Comparison of ENCODE assay signal across 2 cellular contexts in the genomic region with DNA sequence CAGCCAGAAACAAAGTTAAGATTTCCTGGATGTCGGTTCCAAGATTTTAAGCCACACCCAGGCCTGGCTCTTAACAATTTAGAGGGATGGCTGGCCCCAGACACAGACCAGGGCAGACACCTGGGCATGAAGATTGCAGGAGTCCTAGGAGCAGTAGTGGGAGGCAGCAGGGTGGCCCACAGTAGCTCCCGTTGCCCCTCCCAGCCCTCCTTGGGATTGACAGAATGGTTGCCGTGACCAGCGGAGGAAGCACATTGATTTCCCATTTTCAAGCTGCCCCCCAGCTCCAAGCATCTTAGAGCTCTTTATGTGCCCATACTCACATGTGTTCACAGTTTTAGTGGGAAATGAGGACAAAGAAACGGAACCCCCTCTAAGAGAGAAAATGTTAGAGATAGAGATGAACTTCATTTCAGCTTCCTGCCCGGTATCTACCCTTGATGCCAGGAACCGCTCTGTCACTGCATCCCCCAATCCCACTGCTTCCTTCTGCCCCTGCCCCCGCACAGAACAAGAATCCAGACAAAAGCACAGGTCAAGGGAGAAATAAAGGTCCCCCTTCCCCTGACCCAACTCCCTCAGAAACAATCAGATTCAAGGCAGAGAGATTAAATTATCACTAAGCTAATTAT.
TF ChIP-seq lines count a peak whose summit lies in the region.

No MANE protein-coding gene starts in this region.

TF ChIP-seq in HEK293, 187 proteins besides CTCF, POLR2A, EP300 and RAD21 (continued from another document):
- TF ChIP-seq, protein P1, sequence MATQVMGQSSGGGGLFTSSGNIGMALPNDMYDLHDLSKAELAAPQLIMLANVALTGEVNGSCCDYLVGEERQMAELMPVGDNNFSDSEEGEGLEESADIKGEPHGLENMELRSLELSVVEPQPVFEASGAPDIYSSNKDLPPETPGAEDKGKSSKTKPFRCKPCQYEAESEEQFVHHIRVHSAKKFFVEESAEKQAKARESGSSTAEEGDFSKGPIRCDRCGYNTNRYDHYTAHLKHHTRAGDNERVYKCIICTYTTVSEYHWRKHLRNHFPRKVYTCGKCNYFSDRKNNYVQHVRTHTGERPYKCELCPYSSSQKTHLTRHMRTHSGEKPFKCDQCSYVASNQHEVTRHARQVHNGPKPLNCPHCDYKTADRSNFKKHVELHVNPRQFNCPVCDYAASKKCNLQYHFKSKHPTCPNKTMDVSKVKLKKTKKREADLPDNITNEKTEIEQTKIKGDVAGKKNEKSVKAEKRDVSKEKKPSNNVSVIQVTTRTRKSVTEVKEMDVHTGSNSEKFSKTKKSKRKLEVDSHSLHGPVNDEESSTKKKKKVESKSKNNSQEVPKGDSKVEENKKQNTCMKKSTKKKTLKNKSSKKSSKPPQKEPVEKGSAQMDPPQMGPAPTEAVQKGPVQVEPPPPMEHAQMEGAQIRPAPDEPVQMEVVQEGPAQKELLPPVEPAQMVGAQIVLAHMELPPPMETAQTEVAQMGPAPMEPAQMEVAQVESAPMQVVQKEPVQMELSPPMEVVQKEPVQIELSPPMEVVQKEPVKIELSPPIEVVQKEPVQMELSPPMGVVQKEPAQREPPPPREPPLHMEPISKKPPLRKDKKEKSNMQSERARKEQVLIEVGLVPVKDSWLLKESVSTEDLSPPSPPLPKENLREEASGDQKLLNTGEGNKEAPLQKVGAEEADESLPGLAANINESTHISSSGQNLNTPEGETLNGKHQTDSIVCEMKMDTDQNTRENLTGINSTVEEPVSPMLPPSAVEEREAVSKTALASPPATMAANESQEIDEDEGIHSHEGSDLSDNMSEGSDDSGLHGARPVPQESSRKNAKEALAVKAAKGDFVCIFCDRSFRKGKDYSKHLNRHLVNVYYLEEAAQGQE (tag by site-specific recombination; IDR thresholded peaks at IDR 0.05): no peak

TF ChIP-seq in SK-N-SH treated with all-trans-retinoic acid at 6 μM for 48 hours, 23 proteins besides CTCF, POLR2A, EP300 and RAD21 (continued from another document):
- TF ChIP-seq, protein P2, sequence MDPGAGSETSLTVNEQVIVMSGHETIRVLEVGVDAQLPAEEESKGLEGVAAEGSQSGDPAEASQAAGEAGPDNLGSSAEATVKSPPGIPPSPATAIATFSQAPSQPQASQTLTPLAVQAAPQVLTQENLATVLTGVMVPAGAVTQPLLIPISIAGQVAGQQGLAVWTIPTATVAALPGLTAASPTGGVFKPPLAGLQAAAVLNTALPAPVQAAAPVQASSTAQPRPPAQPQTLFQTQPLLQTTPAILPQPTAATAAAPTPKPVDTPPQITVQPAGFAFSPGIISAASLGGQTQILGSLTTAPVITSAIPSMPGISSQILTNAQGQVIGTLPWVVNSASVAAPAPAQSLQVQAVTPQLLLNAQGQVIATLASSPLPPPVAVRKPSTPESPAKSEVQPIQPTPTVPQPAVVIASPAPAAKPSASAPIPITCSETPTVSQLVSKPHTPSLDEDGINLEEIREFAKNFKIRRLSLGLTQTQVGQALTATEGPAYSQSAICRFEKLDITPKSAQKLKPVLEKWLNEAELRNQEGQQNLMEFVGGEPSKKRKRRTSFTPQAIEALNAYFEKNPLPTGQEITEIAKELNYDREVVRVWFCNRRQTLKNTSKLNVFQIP (CRISPR knock-in tag; IDR thresholded peaks at IDR 0.05; ENCODE audit: borderline replicate concordance, low read depth): no peak
- no peak for TF ChIP-seq OSR1 (CRISPR knock-in tag; IDR thresholded peaks at IDR 0.05)
- TF ChIP-seq, protein P3, sequence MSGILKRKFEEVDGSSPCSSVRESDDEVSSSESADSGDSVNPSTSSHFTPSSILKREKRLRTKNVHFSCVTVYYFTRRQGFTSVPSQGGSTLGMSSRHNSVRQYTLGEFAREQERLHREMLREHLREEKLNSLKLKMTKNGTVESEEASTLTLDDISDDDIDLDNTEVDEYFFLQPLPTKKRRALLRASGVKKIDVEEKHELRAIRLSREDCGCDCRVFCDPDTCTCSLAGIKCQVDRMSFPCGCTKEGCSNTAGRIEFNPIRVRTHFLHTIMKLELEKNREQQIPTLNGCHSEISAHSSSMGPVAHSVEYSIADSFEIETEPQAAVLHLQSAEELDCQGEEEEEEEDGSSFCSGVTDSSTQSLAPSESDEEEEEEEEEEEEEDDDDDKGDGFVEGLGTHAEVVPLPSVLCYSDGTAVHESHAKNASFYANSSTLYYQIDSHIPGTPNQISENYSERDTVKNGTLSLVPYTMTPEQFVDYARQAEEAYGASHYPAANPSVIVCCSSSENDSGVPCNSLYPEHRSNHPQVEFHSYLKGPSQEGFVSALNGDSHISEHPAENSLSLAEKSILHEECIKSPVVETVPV (CRISPR knock-in tag; IDR thresholded peaks at IDR 0.05): no peak
- TF ChIP-seq SNAI2 (CRISPR knock-in tag; IDR thresholded peaks at IDR 0.05): no peak
- no peak for TF ChIP-seq ZFP3 (CRISPR knock-in tag; IDR thresholded peaks at IDR 0.05)
- TF ChIP-seq GLIS3 (CRISPR knock-in tag; IDR thresholded peaks at IDR 0.05): no peak
- no peak for TF ChIP-seq ARNTL (CRISPR knock-in tag; IDR thresholded peaks at IDR 0.05; ENCODE audit: borderline replicate concordance, low read depth)
- TF ChIP-seq ZC3H10 (CRISPR knock-in tag; IDR thresholded peaks at IDR 0.05): no peak
- TF ChIP-seq TCF4 (CRISPR knock-in tag; IDR thresholded peaks at IDR 0.05; ENCODE audit: borderline replicate concordance): no peak
